In the genomic region with DNA sequence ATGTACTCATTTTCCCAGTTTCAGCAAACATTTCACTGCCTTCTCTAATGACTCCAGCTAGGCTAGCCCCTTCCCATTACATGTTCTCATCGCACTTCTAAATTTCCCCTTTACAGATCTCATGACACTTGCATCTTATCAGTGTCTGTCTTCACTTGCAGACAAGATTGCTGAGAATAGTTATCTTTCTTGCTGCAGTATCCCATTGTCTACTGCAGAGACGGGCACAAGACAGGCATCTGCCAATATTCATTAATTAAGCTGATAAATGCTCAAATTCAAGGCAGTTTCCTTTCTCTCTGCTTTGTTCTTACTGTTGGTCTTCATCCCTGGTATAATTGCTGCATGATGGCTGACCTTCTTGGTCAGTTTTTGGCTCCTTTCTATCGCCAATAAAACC, we compare ENCODE assay signal across 20 cellular contexts.
"Had no signal": no experiment of that assay in that cellular context is flagged by ENCODE, and none has a peak within 500 bp of the region (broad histone marks: within the 10 kb centered on the region; RNA-seq: fewer than 3 reads in every experiment).

No MANE protein-coding gene starts in this region.

- H3K4me2 ChIP-seq: PC-9 had no signal

- H2AFZ ChIP-seq: PC-9 had no signal

- H3K36me3 ChIP-seq: Peyer's patch, SJCRH30 had no signal

- H3K27me3 ChIP-seq: Peyer's patch, SJCRH30 had no signal

- H3K4me1 ChIP-seq: Peyer's patch, SJCRH30 had no signal

- DNase-seq: Karpas-422, KG1, MM.1S, NCI-H1092 treated with DMSO at 0.1 percent for 48 hours, NCI-H1436, NCI-H187, NCI-H2029, NCI-H2081 treated with DMSO at 0.1 percent for 48 hours, NCI-H2171, NCI-H226, NCI-H446, NCI-H510A, NCI-H524 treated with DMSO at 0.1 percent for 48 hours, NCI-H69, NCI-H774, PC-9, Peyer's patch, SHP77 treated with DMSO at 0.1 percent for 48 hours, SJCRH30 had no signal

- ATAC-seq: Right ventricle myocardium inferior had no signal

- H3K27ac ChIP-seq: PC-9, Peyer's patch, SJCRH30 had no signal

- H3K9me3 ChIP-seq: Peyer's patch, SJCRH30 had no signal

- H3K4me3 ChIP-seq: PC-9, Peyer's patch, SJCRH30 had no signal
